ENCODE assay signal across 8 cellular contexts in the genomic region with DNA sequence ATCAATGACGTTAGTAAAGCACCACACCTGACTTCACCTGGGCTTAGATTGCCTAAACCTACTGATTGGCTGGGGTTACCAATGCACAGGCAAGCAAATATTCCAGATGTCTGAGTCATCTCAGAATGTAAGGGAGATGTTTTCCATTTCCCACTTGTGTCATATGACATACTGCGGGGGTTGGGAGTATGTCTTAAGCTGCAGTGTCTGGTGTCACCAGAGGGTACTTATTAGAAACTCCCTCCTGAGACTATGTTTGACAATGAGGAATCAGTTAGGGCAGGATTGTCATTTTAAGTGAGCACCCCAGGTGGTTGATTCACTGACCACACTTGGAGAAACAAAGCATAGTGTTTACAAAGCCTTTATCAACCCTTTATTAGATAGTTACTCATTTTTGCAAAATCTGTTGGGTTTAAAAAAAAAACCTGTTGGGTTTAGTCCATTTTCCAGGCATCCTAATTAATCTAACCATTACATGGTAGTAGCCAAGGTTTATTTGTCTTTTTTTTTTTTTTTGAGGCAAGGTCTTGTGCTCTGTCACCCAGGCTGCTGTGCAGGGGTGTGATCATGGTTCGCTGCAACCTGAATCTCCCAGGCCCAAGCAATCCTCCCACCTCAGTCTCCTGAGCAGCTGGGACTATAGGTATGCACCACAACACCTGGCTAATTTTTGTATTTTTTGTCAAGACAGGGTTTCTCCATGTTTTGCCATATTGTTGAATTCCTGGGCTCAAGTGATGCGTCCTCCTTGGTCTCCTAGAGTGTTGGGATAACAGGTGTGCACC.
DNase-seq lines count a peak whose midpoint lies in the region; ATAC-seq and TF ChIP-seq lines count a peak whose summit lies in the region.

No MANE protein-coding gene starts in this region.

- no peaks in the 10 kb centered on the region for H3K9me3 Mint-ChIP-seq in activated naive CD4-positive, alpha-beta T cell treated with anti-CD3 and anti-CD28 coated beads, Interleukin-2, amount 50 U/mL, for 24 hours
- H3K9me3 Mint-ChIP-seq in activated naive CD4-positive, alpha-beta T cell treated with anti-CD3 and anti-CD28 coated beads, Interleukin-2, amount 10 ng/mL, durations not matched to agents 7 days and 5 days = no peaks in the 10 kb centered on the region

- no peak overlapping the region for H3K4me3 ChIP-seq in coronary artery

- no peak for DNase-seq in activated naive CD4-positive, alpha-beta T cell treated with anti-CD3 and anti-CD28 coated beads, Interleukin-2, amount 10 ng/mL, durations not matched to agents 7 days and 5 days
- DNase-seq in NCI-H524 treated with DMSO at 0.1 percent for 48 hours (lab: John Stamatoyannopoulos, UW) (peak; percentile 64), NCI-H345 (lab: John Stamatoyannopoulos, UW) (no peak), coronary artery (ENCODE audit: low spot score) (no peak)
- DNase-seq in stimulated activated naive CD8-positive, alpha-beta T cell treated with anti-CD3 and anti-CD28 coated beads, Interleukin-15, Interleukin-2, amounts not matched to agents 100 U/mL and 50 U/mL, for 24 hours = no peak
- no peak for DNase-seq in effector CD4-positive, alpha-beta T cell

- H3K4me3 Mint-ChIP-seq in activated naive CD4-positive, alpha-beta T cell treated with anti-CD3 and anti-CD28 coated beads, Interleukin-2, amount 50 U/mL, for 24 hours = no peak overlapping the region
- H3K4me3 Mint-ChIP-seq in activated naive CD4-positive, alpha-beta T cell treated with anti-CD3 and anti-CD28 coated beads, Interleukin-2, amount 10 ng/mL, durations not matched to agents 7 days and 5 days = no peak overlapping the region

- peaks cover 61% of the 10 kb centered on the region for H3K4me1 Mint-ChIP-seq in activated naive CD4-positive, alpha-beta T cell treated with anti-CD3 and anti-CD28 coated beads, Interleukin-2, amount 50 U/mL, for 24 hours
- peaks cover 29% of the 10 kb centered on the region for H3K4me1 Mint-ChIP-seq in activated naive CD4-positive, alpha-beta T cell treated with anti-CD3 and anti-CD28 coated beads, Interleukin-2, amount 10 ng/mL, durations not matched to agents 7 days and 5 days

- peak; percentile 92 for ATAC-seq in esophagus mucosa
- ATAC-seq in stimulated activated naive CD8-positive, alpha-beta T cell treated with anti-CD3 and anti-CD28 coated beads, Interleukin-15, Interleukin-2, amounts not matched to agents 100 U/mL and 50 U/mL, for 24 hours = peak; percentile 70

- H3K36me3 Mint-ChIP-seq in activated naive CD4-positive, alpha-beta T cell treated with anti-CD3 and anti-CD28 coated beads, Interleukin-2, amount 50 U/mL, for 24 hours = peaks cover 36% of the 10 kb centered on the region
- peaks cover 59% of the 10 kb centered on the region for H3K36me3 Mint-ChIP-seq in activated naive CD4-positive, alpha-beta T cell treated with anti-CD3 and anti-CD28 coated beads, Interleukin-2, amount 10 ng/mL, durations not matched to agents 7 days and 5 days

- TF ChIP-seq CTCF in coronary artery (IDR thresholded peaks at IDR 0.05) = no peak

- no peak overlapping the region for H3K27ac ChIP-seq in coronary artery

- no peaks in the 10 kb centered on the region for H3K27me3 Mint-ChIP-seq in activated naive CD4-positive, alpha-beta T cell treated with anti-CD3 and anti-CD28 coated beads, Interleukin-2, amount 50 U/mL, for 24 hours
- no peaks in the 10 kb centered on the region for H3K27me3 Mint-ChIP-seq in activated naive CD4-positive, alpha-beta T cell treated with anti-CD3 and anti-CD28 coated beads, Interleukin-2, amount 10 ng/mL, durations not matched to agents 7 days and 5 days

- CTCF ChIA-PET in activated naive CD4-positive, alpha-beta T cell treated with anti-CD3 and anti-CD28 coated beads, Interleukin-2, amount 10 ng/mL, durations not matched to agents 7 days and 5 days (lab: Charles Lee) = no interaction called here

- peak overlapping the region; percentile 15 for H3K27ac Mint-ChIP-seq in activated naive CD4-positive, alpha-beta T cell treated with anti-CD3 and anti-CD28 coated beads, Interleukin-2, amount 50 U/mL, for 24 hours
- H3K27ac Mint-ChIP-seq in activated naive CD4-positive, alpha-beta T cell treated with anti-CD3 and anti-CD28 coated beads, Interleukin-2, amount 10 ng/mL, durations not matched to agents 7 days and 5 days = no peak overlapping the region
